In the genomic region with DNA sequence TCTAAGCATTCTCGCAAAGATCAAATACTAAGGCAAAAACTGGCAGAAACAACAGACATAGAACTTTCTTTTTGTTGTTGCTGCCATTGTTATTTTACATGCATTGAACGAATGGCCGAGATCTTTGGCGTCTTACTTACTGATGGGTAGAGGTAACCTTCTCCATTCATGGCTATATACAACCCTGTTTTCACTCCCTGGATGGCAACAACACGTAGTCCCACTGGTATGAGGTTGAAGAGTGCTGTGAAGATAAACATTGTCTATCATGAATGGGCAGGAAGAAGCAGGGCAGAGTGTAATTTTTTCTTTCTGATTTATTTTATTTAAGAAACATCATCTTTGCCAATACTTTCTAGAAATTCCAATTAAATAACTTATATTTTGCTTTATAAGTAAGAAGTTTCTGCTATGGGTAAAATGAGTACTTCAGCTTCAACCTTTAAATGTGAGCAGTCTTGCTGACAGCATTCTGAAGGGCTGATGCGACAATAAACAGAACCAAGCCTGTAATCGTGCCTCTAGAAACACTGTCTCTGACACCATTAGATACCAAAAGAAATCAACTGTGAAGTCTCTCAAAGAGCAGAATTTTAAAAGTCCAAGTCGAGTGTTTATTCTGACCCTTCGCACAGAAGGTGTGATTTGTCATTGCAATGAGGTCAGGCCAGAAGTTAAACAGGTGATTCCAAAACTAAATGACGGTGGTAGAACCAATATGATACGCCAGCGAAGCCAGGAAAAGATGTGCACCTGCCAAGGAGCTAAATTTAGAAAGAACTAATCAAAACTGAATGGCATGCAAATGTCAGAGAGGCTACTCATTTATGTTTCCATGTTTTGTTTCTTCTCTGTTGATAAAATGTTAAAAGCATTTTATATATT, we compare ENCODE assay signal across 15 cellular contexts.
DNase-seq lines count a peak whose midpoint lies in the region; ATAC-seq lines count a peak whose summit lies in the region.
"Had no signal": no experiment of that assay in that cellular context is flagged by ENCODE, and none has a peak within 500 bp of the region (broad histone marks: within the 10 kb centered on the region; RNA-seq: fewer than 3 reads in every experiment).

No MANE protein-coding gene starts in this region.

- no peak overlapping the region for H3K4me3 Mint-ChIP-seq in stimulated activated naive B cell treated with anti-CD40 and anti-IgM and Interleukin-4, amounts not matched to agents 10 μg/mL and 1 μg/mL and 100 μg/mL, for 72 hours
- H3K4me3 Mint-ChIP-seq: nephron progenitor cell had no signal

- peaks cover 0 to 4% of the 10 kb centered on the region in 2 donors for H3K27me3 Mint-ChIP-seq in stimulated activated naive B cell treated with anti-CD40 and anti-IgM and Interleukin-4, amounts not matched to agents 10 μg/mL and 1 μg/mL and 100 μg/mL, for 72 hours

- no peaks in the 10 kb centered on the region for H3K9me3 Mint-ChIP-seq in stimulated activated naive B cell treated with anti-CD40 and anti-IgM and Interleukin-4, amounts not matched to agents 10 μg/mL and 1 μg/mL and 100 μg/mL, for 72 hours
- H3K9me3 Mint-ChIP-seq: nephron progenitor cell had no signal

- no peaks in the 10 kb centered on the region for H3K36me3 Mint-ChIP-seq in stimulated activated naive B cell treated with anti-CD40 and anti-IgM and Interleukin-4, amounts not matched to agents 10 μg/mL and 1 μg/mL and 100 μg/mL, for 72 hours

- ATAC-seq in GM18508 (IDR thresholded peaks at IDR 0.05; ENCODE audit: insufficient read depth, unreplicated experiment) (peak; percentile 24), GM21528 (IDR thresholded peaks at IDR 0.05; ENCODE audit: low FRiP score, unreplicated experiment) (peak; percentile 31), HG03520 (IDR thresholded peaks at IDR 0.05; ENCODE audit: unreplicated experiment) (peak; percentile 53), GM21717 (IDR thresholded peaks at IDR 0.05; ENCODE audit: unreplicated experiment) (no peak)
- no peak for ATAC-seq in stimulated activated naive B cell treated with anti-CD40 and anti-IgM and Interleukin-4, amounts not matched to agents 10 μg/mL and 1 μg/mL and 100 μg/mL, for 72 hours (replicated peaks)

- no peak overlapping the region for H3K27ac Mint-ChIP-seq in stimulated activated naive B cell treated with anti-CD40 and anti-IgM and Interleukin-4, amounts not matched to agents 10 μg/mL and 1 μg/mL and 100 μg/mL, for 72 hours
- H3K27ac Mint-ChIP-seq: nephron progenitor cell had no signal

- DNase-seq in SHP77 treated with DMSO at 0.1 percent for 48 hours (lab: John Stamatoyannopoulos, UW) = peak; percentile 97
- no peak for DNase-seq in activated effector memory CD4-positive, alpha-beta T cell treated with anti-CD3 and anti-CD28 coated beads, Interleukin-2, amount 50 U/mL, for 16 hours
- DNase-seq in activated naive CD4-positive, alpha-beta T cell treated with Interleukin-2 at 50 U/mL for 16 hours = no peak
- DNase-seq in stimulated activated naive B cell treated with anti-CD40 and anti-IgM and Interleukin-4, amounts not matched to agents 10 μg/mL and 1 μg/mL and 100 μg/mL, for 72 hours = no peak
- DNase-seq: activated T-cell treated with anti-CD3 and anti-CD28 coated beads for 4 hours, dermis blood vessel endothelial cell, DMS79, HCEC 1CT, NCI-H1105 treated with DMSO at 0.1 percent for 48 hours, nephron progenitor cell, RPMI8226 had no signal

- H3K4me1 Mint-ChIP-seq in stimulated activated naive B cell treated with anti-CD40 and anti-IgM and Interleukin-4, amounts not matched to agents 10 μg/mL and 1 μg/mL and 100 μg/mL, for 72 hours = no peaks in the 10 kb centered on the region
- H3K4me1 Mint-ChIP-seq: nephron progenitor cell had no signal

Comparison
In these comparisons a context has a peak if more than half of its experiments do, and no peak if none do; other contexts are left out.
1. ATAC-seq: peak in GM18508 (single experiment), GM21528 (single experiment) and HG03520 (single experiment); none in stimulated activated naive B cell treated with anti-CD40 and anti-IgM and Interleukin-4, amounts not matched to agents 10 μg/mL and 1 μg/mL and 100 μg/mL, for 72 hours (0 of 2) and GM21717 (single experiment).